Comparison of ENCODE assay signal across 14 cellular contexts in genomic region chr12:29562167-29562776, GRCh38.
DNase-seq lines count a peak whose midpoint lies in the region; ATAC-seq and TF ChIP-seq lines count a peak whose summit lies in the region.
"Had no signal": no experiment of that assay in that cellular context is flagged by ENCODE, and none has a peak within 500 bp of the region (broad histone marks: within the 10 kb centered on the region; RNA-seq: fewer than 3 reads in every experiment).

No MANE protein-coding gene starts in this region.

- no peak overlapping the region for H2AFZ ChIP-seq in PC-3 (ENCODE audit: low read length)

- H3K9me3 ChIP-seq in PC-3 (ENCODE audit: low read length) = no peaks in the 10 kb centered on the region
- H3K9me3 ChIP-seq in uterus = no peaks in the 10 kb centered on the region

- CTCF ChIA-PET in PC-3 (lab: Charles Lee) = interaction anchor here (0.6 kb wide), 1 partner anchor 172 kb away, joined by 3 read pairs; no protein-coding TSS in a partner anchor

- DNase-seq in PC-3 (no peak), fibroblast of peridontal ligament (ENCODE audit: extremely low read depth) (peak; percentile 83), uterus (peak; percentile 56 to 70), epidermal melanocyte (ENCODE audit: insufficient read length, low spot score) (no peak)
- DNase-seq in activated effector memory CD4-positive, alpha-beta T cell treated with anti-CD3 and anti-CD28 coated beads, Interleukin-2, amount 50 U/mL, for 16 hours = no peak
- DNase-seq: activated T-cell treated with anti-CD3 and anti-CD28 coated beads for 4 hours, DND-41, immature natural killer cell, NCI-H82 had no signal

- H3K4me2 ChIP-seq in PC-3 (ENCODE audit: low read length) = no peak overlapping the region

- ATAC-seq in PC-3 = peak; percentile 7
- ATAC-seq in HG03175 (IDR thresholded peaks at IDR 0.05; ENCODE audit: unreplicated experiment) = no peak
- ATAC-seq: stimulated activated memory B cell treated with anti-CD40 and anti-IgM and Interleukin-4, amounts not matched to agents 10 μg/mL and 1 μg/mL and 100 μg/mL, for 72 hours had no signal

- H3K9me2 ChIP-seq in PC-3 (replicated peaks; ENCODE audit: low read length) = no peaks in the 10 kb centered on the region

- H3K9me3 Mint-ChIP-seq in nephron = peaks cover 5% of the 10 kb centered on the region
- H3K9me3 Mint-ChIP-seq: dendritic cell treated with granulocyte-macrophage colony-stimulating factor and Interleukin-4, amounts not matched to agents 40 ng/mL and 50 ng/mL, for 4 days; T-helper 2 cell treated with Interferon-gamma antibody and Interleukin-4, amounts not matched to agents 5 μg/mL and 100 μg/mL, for 36 hours had no signal

- no TSS peak for BruUV-seq in PC-3 (replicated peaks; lab: Mats Ljungman, UMichigan)

- H3K36me3 ChIP-seq in PC-3 (ENCODE audit: low read depth, low read length) (no peaks in the 10 kb centered on the region), uterus (no peaks in the 10 kb centered on the region)

- H3K27me3 ChIP-seq in PC-3 (ENCODE audit: low read length) (peaks cover 8% of the 10 kb centered on the region), uterus (no peaks in the 10 kb centered on the region)

- no peaks in the 10 kb centered on the region for H3K27me3 Mint-ChIP-seq in nephron (ENCODE audit: low read depth)
- H3K27me3 Mint-ChIP-seq: dendritic cell treated with granulocyte-macrophage colony-stimulating factor and Interleukin-4, amounts not matched to agents 40 ng/mL and 50 ng/mL, for 4 days had no signal

- POLR2A ChIA-PET in PC-3 (lab: Charles Lee; ENCODE audit: unreplicated experiment) = no interaction called here

- H4K20me1 ChIP-seq in PC-3 (ENCODE audit: low read length) = no peaks in the 10 kb centered on the region

- H3F3A ChIP-seq in PC-3 (ENCODE audit: low read length, unreplicated experiment) = no peaks in the 10 kb centered on the region

- H3K27ac Mint-ChIP-seq in nephron = peak overlapping the region; percentile 73 to 95 (median 84)
- H3K27ac Mint-ChIP-seq: dendritic cell treated with granulocyte-macrophage colony-stimulating factor and Interleukin-4, amounts not matched to agents 40 ng/mL and 50 ng/mL, for 4 days; immature natural killer cell; stimulated activated memory B cell treated with anti-CD40 and anti-IgM and Interleukin-4, amounts not matched to agents 10 μg/mL and 1 μg/mL and 100 μg/mL, for 72 hours; T-helper 2 cell treated with Interferon-gamma antibody and Interleukin-4, amounts not matched to agents 5 μg/mL and 100 μg/mL, for 36 hours had no signal

- H3K4me3 Mint-ChIP-seq in nephron = peak overlapping the region in 2 of 3 experiments; percentile 49 to 64
- H3K4me3 Mint-ChIP-seq: dendritic cell treated with granulocyte-macrophage colony-stimulating factor and Interleukin-4, amounts not matched to agents 40 ng/mL and 50 ng/mL, for 4 days; immature natural killer cell; stimulated activated memory B cell treated with anti-CD40 and anti-IgM and Interleukin-4, amounts not matched to agents 10 μg/mL and 1 μg/mL and 100 μg/mL, for 72 hours; T-helper 2 cell treated with Interferon-gamma antibody and Interleukin-4, amounts not matched to agents 5 μg/mL and 100 μg/mL, for 36 hours had no signal

- peaks cover 18% of the 10 kb centered on the region for H3K36me3 Mint-ChIP-seq in nephron (ENCODE audit: low read depth)
- H3K36me3 Mint-ChIP-seq: immature natural killer cell; stimulated activated memory B cell treated with anti-CD40 and anti-IgM and Interleukin-4, amounts not matched to agents 10 μg/mL and 1 μg/mL and 100 μg/mL, for 72 hours had no signal

- peaks cover 34% of the 10 kb centered on the region for H3K4me1 ChIP-seq in PC-3 (ENCODE audit: insufficient read depth, low read length)
- H3K4me1 ChIP-seq in uterus = peaks cover 6 to 10% of the 10 kb centered on the region in 2 donors

- no peak overlapping the region for H3K4me3 ChIP-seq in PC-3 (ENCODE audit: low read length)
- no peak overlapping the region for H3K4me3 ChIP-seq in uterus

- intact Hi-C loops in PC-3 (cut with micrococcal nuclease) (loop anchor here (1.0 kb wide), 1 partner anchor 20 kb away; no protein-coding TSS in a partner anchor), uterus (cut with DNase I; ENCODE audit: low total_unique reads) (no loop called here)

- TF ChIP-seq CTCF in PC-3 (conservative IDR thresholded peaks at IDR 0.05; ENCODE audit: low read depth, low read length) (no peak), nephron (IDR thresholded peaks at IDR 0.05; ENCODE audit: unreplicated experiment in 3 of 3) (no peak), uterus (IDR thresholded peaks at IDR 0.05) (no peak)

- no peak for TF ChIP-seq POLR2A in uterus (IDR thresholded peaks at IDR 0.05)

- peaks cover 77% of the 10 kb centered on the region for H3K4me1 Mint-ChIP-seq in nephron
- H3K4me1 Mint-ChIP-seq: stimulated activated memory B cell treated with anti-CD40 and anti-IgM and Interleukin-4, amounts not matched to agents 10 μg/mL and 1 μg/mL and 100 μg/mL, for 72 hours had no signal

- H3K27ac ChIP-seq in PC-3 (ENCODE audit: low read length) (no peak overlapping the region), uterus (peak overlapping the region; percentile 54 to 86)

- H3K9ac ChIP-seq in PC-3 (ENCODE audit: low read length) = no peak overlapping the region

- H3K79me2 ChIP-seq in PC-3 (ENCODE audit: low read length) = no peaks in the 10 kb centered on the region

Comparison
In these comparisons a context has a peak if more than half of its experiments do, and no peak if none do; other contexts are left out.
1. DNase-seq: peak in fibroblast of peridontal ligament (single experiment) and uterus (2 of 2); none in PC-3 (single experiment), epidermal melanocyte (single experiment) and activated effector memory CD4-positive, alpha-beta T cell treated with anti-CD3 and anti-CD28 coated beads, Interleukin-2, amount 50 U/mL, for 16 hours (single experiment).